ENCODE assay signal across 28 cellular contexts in the genomic region with DNA sequence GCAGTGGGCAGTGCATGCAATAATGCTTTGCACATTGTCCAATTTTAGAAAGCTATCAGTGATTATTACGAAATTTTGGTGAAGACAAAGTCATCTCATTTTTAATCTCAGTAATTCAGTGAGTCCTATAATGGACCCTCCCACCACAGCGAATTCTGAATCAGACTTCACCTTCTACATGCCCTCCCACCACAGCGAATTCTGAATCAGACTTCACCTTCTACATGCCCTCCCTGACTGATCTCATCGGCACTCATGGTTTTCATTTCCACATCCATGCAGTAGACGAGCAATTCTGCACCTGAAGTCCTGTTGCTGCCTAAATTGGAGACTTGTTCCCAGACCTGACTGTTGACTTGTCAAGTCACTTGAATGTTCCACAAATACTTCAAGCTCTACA.
"Had no signal": no experiment of that assay in that cellular context is flagged by ENCODE, and none has a peak within 500 bp of the region (broad histone marks: within the 10 kb centered on the region; RNA-seq: fewer than 3 reads in every experiment).

No MANE protein-coding gene starts in this region.

- DNase-seq: stimulated activated CD4-positive, alpha-beta T cell treated with anti-CD3 and anti-CD28 coated beads, Interleukin-2, amount 100 ng/mL, for 48 hours; stimulated activated CD4-positive, alpha-beta T cell treated with anti-CD3 and anti-CD28 coated beads, Interleukin-4, amount 100 ng/mL, for 1 hour; stimulated activated CD4-positive, alpha-beta T cell treated with anti-CD3 and anti-CD28 coated beads, Interleukin-4, amount 100 ng/mL, for 24 hours; stimulated activated CD4-positive, alpha-beta T cell treated with anti-CD3 and anti-CD28 coated beads, Interleukin-4, amount 100 ng/mL, for 4 hours; stimulated activated CD8-positive, alpha-beta memory T cell treated with anti-CD3 and anti-CD28 coated beads, Interleukin-4, amount 100 ng/mL, for 48 hours; stimulated activated naive B cell treated with anti-CD40 and anti-IgM and Interleukin-4, amounts not matched to agents 10 μg/mL and 1 μg/mL and 100 μg/mL, for 72 hours; stimulated activated naive CD4-positive, alpha-beta T cell; stimulated activated naive CD4-positive, alpha-beta T cell treated with Interleukin-2 at 50 U/mL for 16 hours; stimulated activated naive CD8-positive, alpha-beta T cell treated with anti-CD3 and anti-CD28 coated beads, Interleukin-15, amount 100 ng/mL, for 72 hours; stimulated activated naive CD8-positive, alpha-beta T cell treated with anti-CD3 and anti-CD28 coated beads, Interleukin-15, Interleukin-2, amounts not matched to agents 100 U/mL and 50 U/mL, for 24 hours; stomach; substantia nigra; testis; tibial artery; transverse colon; trophoblast cell; upper lobe of left lung; upper lobe of right lung; uterus had no signal

- ATAC-seq: stimulated activated effector memory CD8-positive, alpha-beta T cell treated with anti-CD3 and anti-CD28 coated beads, Interleukin-12 subunit alpha, Interleukin-12 subunit beta, amount 100 ng/mL, for 72 hours; stimulated activated memory B cell treated with anti-CD40 and anti-IgM and Interleukin-4, amounts not matched to agents 10 μg/mL and 1 μg/mL and 100 μg/mL, for 72 hours; stimulated activated naive B cell treated with anti-CD40 and anti-IgM and Interleukin-4, amounts not matched to agents 10 μg/mL and 1 μg/mL and 100 μg/mL, for 72 hours; stimulated activated naive CD8-positive, alpha-beta T cell treated with anti-CD3 and anti-CD28 coated beads, Interleukin-15, amount 100 ng/mL, for 72 hours; stimulated activated naive CD8-positive, alpha-beta T cell treated with anti-CD3 and anti-CD28 coated beads, Interleukin-15, Interleukin-2, amounts not matched to agents 100 U/mL and 50 U/mL, for 24 hours; upper lobe of right lung had no signal

- H3K4me3 Mint-ChIP-seq: stimulated activated effector memory CD8-positive, alpha-beta T cell treated with anti-CD3 and anti-CD28 coated beads, Interleukin-12 subunit alpha, Interleukin-12 subunit beta, amount 100 ng/mL, for 72 hours; stimulated activated memory B cell treated with anti-CD40 and anti-IgM and Interleukin-4, amounts not matched to agents 10 μg/mL and 1 μg/mL and 100 μg/mL, for 72 hours; stimulated activated naive B cell treated with anti-CD40 and anti-IgM and Interleukin-4, amounts not matched to agents 10 μg/mL and 1 μg/mL and 100 μg/mL, for 72 hours; stimulated activated naive CD8-positive, alpha-beta T cell treated with anti-CD3 and anti-CD28 coated beads, Interleukin-15, amount 100 ng/mL, for 72 hours; stimulated activated naive CD8-positive, alpha-beta T cell treated with anti-CD3 and anti-CD28 coated beads, Interleukin-15, Interleukin-2, amounts not matched to agents 100 ng/mL and 50 ng/mL, for 24 hours; type B pancreatic cell had no signal

- H3K9me3 ChIP-seq: stomach, suprapubic skin, testis, thoracic aorta, tibial artery, tibial nerve, transverse colon, upper lobe of left lung, upper lobe of right lung, uterus, vagina had no signal

- H3K27me3 Mint-ChIP-seq: stimulated activated memory B cell treated with anti-CD40 and anti-IgM and Interleukin-4, amounts not matched to agents 10 μg/mL and 1 μg/mL and 100 μg/mL, for 72 hours; stimulated activated naive CD8-positive, alpha-beta T cell treated with anti-CD3 and anti-CD28 coated beads, Interleukin-15, amount 100 ng/mL, for 72 hours; stimulated activated naive CD8-positive, alpha-beta T cell treated with anti-CD3 and anti-CD28 coated beads, Interleukin-15, Interleukin-2, amounts not matched to agents 100 ng/mL and 50 ng/mL, for 24 hours; type B pancreatic cell had no signal

- H3K4me1 Mint-ChIP-seq: stimulated activated effector memory CD8-positive, alpha-beta T cell treated with anti-CD3 and anti-CD28 coated beads, Interleukin-12 subunit alpha, Interleukin-12 subunit beta, amount 100 ng/mL, for 72 hours; stimulated activated memory B cell treated with anti-CD40 and anti-IgM and Interleukin-4, amounts not matched to agents 10 μg/mL and 1 μg/mL and 100 μg/mL, for 72 hours; stimulated activated naive B cell treated with anti-CD40 and anti-IgM and Interleukin-4, amounts not matched to agents 10 μg/mL and 1 μg/mL and 100 μg/mL, for 72 hours; stimulated activated naive CD8-positive, alpha-beta T cell treated with anti-CD3 and anti-CD28 coated beads, Interleukin-15, amount 100 ng/mL, for 72 hours had no signal

- H3K27ac ChIP-seq: stomach, suprapubic skin, testis, thoracic aorta, tibial artery, tibial nerve, transverse colon, upper lobe of left lung, upper lobe of right lung, uterus, vagina had no signal

- H3K9me3 Mint-ChIP-seq: stimulated activated effector memory CD8-positive, alpha-beta T cell treated with anti-CD3 and anti-CD28 coated beads, Interleukin-12 subunit alpha, Interleukin-12 subunit beta, amount 100 ng/mL, for 72 hours; stimulated activated memory B cell treated with anti-CD40 and anti-IgM and Interleukin-4, amounts not matched to agents 10 μg/mL and 1 μg/mL and 100 μg/mL, for 72 hours; stimulated activated naive B cell treated with anti-CD40 and anti-IgM and Interleukin-4, amounts not matched to agents 10 μg/mL and 1 μg/mL and 100 μg/mL, for 72 hours; stimulated activated naive CD8-positive, alpha-beta T cell treated with anti-CD3 and anti-CD28 coated beads, Interleukin-15, amount 100 ng/mL, for 72 hours; stimulated activated naive CD8-positive, alpha-beta T cell treated with anti-CD3 and anti-CD28 coated beads, Interleukin-15, Interleukin-2, amounts not matched to agents 100 ng/mL and 50 ng/mL, for 24 hours; type B pancreatic cell had no signal

- H3K36me3 ChIP-seq: stomach, suprapubic skin, thoracic aorta, tibial artery, tibial nerve, transverse colon, upper lobe of left lung, upper lobe of right lung, uterus, vagina had no signal

- H3K4me1 ChIP-seq: stomach, suprapubic skin, testis, tibial artery, tibial nerve, transverse colon, upper lobe of left lung, upper lobe of right lung, uterus, vagina had no signal

- H3K27me3 ChIP-seq: stomach, suprapubic skin, testis, tibial nerve, transverse colon, upper lobe of left lung, upper lobe of right lung, uterus, vagina had no signal

- H3K36me3 Mint-ChIP-seq: stimulated activated effector memory CD8-positive, alpha-beta T cell treated with anti-CD3 and anti-CD28 coated beads, Interleukin-12 subunit alpha, Interleukin-12 subunit beta, amount 100 ng/mL, for 72 hours; stimulated activated memory B cell treated with anti-CD40 and anti-IgM and Interleukin-4, amounts not matched to agents 10 μg/mL and 1 μg/mL and 100 μg/mL, for 72 hours; stimulated activated naive B cell treated with anti-CD40 and anti-IgM and Interleukin-4, amounts not matched to agents 10 μg/mL and 1 μg/mL and 100 μg/mL, for 72 hours; type B pancreatic cell had no signal

- FAIRE-seq: urothelium cell line had no signal

- H3K4me3 ChIP-seq: stomach, suprapubic skin, testis, thoracic aorta, tibial artery, tibial nerve, transverse colon, upper lobe of left lung, upper lobe of right lung, uterus, vagina had no signal

- H3K27ac Mint-ChIP-seq: stimulated activated effector memory CD8-positive, alpha-beta T cell treated with anti-CD3 and anti-CD28 coated beads, Interleukin-12 subunit alpha, Interleukin-12 subunit beta, amount 100 ng/mL, for 72 hours; stimulated activated memory B cell treated with anti-CD40 and anti-IgM and Interleukin-4, amounts not matched to agents 10 μg/mL and 1 μg/mL and 100 μg/mL, for 72 hours; stimulated activated naive B cell treated with anti-CD40 and anti-IgM and Interleukin-4, amounts not matched to agents 10 μg/mL and 1 μg/mL and 100 μg/mL, for 72 hours; stimulated activated naive CD8-positive, alpha-beta T cell treated with anti-CD3 and anti-CD28 coated beads, Interleukin-15, amount 100 ng/mL, for 72 hours; stimulated activated naive CD8-positive, alpha-beta T cell treated with anti-CD3 and anti-CD28 coated beads, Interleukin-15, Interleukin-2, amounts not matched to agents 100 ng/mL and 50 ng/mL, for 24 hours; type B pancreatic cell had no signal
